In the genomic region with DNA sequence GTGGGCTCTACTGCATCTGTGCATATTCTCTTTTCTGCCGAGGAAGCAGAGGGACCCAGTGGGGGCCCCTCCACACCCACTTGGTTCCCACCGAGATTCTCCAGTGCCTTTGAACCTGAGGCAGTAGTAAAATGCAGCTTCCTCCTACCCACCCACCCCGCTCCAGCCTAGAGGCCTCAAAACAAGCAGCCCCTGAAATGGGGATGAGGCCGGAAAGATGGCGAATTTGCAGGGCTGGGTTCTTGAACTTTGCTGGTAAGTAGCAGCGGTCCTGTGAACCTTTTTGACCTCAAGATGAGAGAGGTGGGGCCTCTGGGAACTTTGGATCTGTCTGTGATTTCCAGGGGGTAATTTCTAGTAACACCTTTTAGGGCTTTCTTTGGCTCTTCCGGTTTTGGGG, we compare ENCODE assay signal across 11 cellular contexts. TPM values are rescaled to one million over a fixed set of nuclear protein-coding genes. Genes with fewer than 3 reads are reported as not detected.
A peak's percentile ranks its signal among the peaks of the same experiment; 100 is the strongest.
DNase-seq lines count a peak whose midpoint lies in the region; ATAC-seq and TF ChIP-seq lines count a peak whose summit lies in the region.
"Had no signal": no experiment of that assay in that cellular context is flagged by ENCODE, and none has a peak within 500 bp of the region (broad histone marks: within the 10 kb centered on the region; RNA-seq: fewer than 3 reads in every experiment).

No MANE protein-coding gene starts in this region.

- H3K27ac ChIP-seq in HEK293 (ENCODE audit: extremely low read depth, low read depth, low read length) (peak overlapping the region; percentile 57), right lobe of liver (peak overlapping the region; percentile 47 to 84 (median 63))

- no peaks in the 10 kb centered on the region for H3K9me3 Mint-ChIP-seq in MCF 10A (ENCODE audit: unreplicated experiment)
- H3K9me3 Mint-ChIP-seq in stimulated activated effector memory CD8-positive, alpha-beta T cell treated with anti-CD3 and anti-CD28 coated beads, Interleukin-12 subunit alpha, Interleukin-12 subunit beta, amount 100 ng/mL, for 72 hours = no peaks in the 10 kb centered on the region

- H3K27ac Mint-ChIP-seq in MCF 10A (ENCODE audit: low read depth, unreplicated experiment) = peak overlapping the region; percentile 97
- H3K27ac Mint-ChIP-seq in stimulated activated effector memory CD8-positive, alpha-beta T cell treated with anti-CD3 and anti-CD28 coated beads, Interleukin-12 subunit alpha, Interleukin-12 subunit beta, amount 100 ng/mL, for 72 hours = peak overlapping the region; percentile 92

- H3K4me3 Mint-ChIP-seq in MCF 10A (ENCODE audit: unreplicated experiment) = no peak overlapping the region
- no peak overlapping the region for H3K4me3 Mint-ChIP-seq in stimulated activated effector memory CD8-positive, alpha-beta T cell treated with anti-CD3 and anti-CD28 coated beads, Interleukin-12 subunit alpha, Interleukin-12 subunit beta, amount 100 ng/mL, for 72 hours

- no peaks in the 10 kb centered on the region for H3K27me3 Mint-ChIP-seq in MCF 10A (ENCODE audit: insufficient read depth, unreplicated experiment)

- H3K4me1 ChIP-seq in HEK293 (ENCODE audit: control insufficient read depth, insufficient read depth, low read length) = peaks cover 16% of the 10 kb centered on the region
- peaks cover 0 to 52% (median 24%) of the 10 kb centered on the region in 4 donors for H3K4me1 ChIP-seq in right lobe of liver

- peaks cover 82% of the 10 kb centered on the region for H3K4me1 Mint-ChIP-seq in MCF 10A (ENCODE audit: insufficient read depth, unreplicated experiment)
- H3K4me1 Mint-ChIP-seq in stimulated activated effector memory CD8-positive, alpha-beta T cell treated with anti-CD3 and anti-CD28 coated beads, Interleukin-12 subunit alpha, Interleukin-12 subunit beta, amount 100 ng/mL, for 72 hours = peaks cover 99% of the 10 kb centered on the region

- WGBS in right lobe of liver (ENCODE audit: insufficient coverage, low coverage, low lambda C conversion rate, missing lambda C conversion rate) = 67% methylated on average over 7 of the region's 7 CpGs

- TF ChIP-seq POLR2A in right lobe of liver (IDR thresholded peaks at IDR 0.05) = no peak

- no peaks in the 10 kb centered on the region for H3K36me3 ChIP-seq in HEK293 (ENCODE audit: control insufficient read depth in 2 of 2, insufficient read depth in 1 of 2, low read length in 2 of 2)
- H3K36me3 ChIP-seq in right lobe of liver = no peaks in the 10 kb centered on the region

- H3K27me3 ChIP-seq in right lobe of liver = no peaks in the 10 kb centered on the region

- TF ChIP-seq CTCF in HEK293 (tag by site-specific recombination; IDR thresholded peaks at IDR 0.05) = no peak
- TF ChIP-seq CTCF in MCF 10A (IDR thresholded peaks at IDR 0.05; ENCODE audit: unreplicated experiment) = no peak
- no peak for TF ChIP-seq CTCF in right lobe of liver (IDR thresholded peaks at IDR 0.05)

- ATAC-seq in right lobe of liver (no peak), GM18873 (IDR thresholded peaks at IDR 0.05; ENCODE audit: low FRiP score, unreplicated experiment) (no peak)
- ATAC-seq in stimulated activated effector memory CD8-positive, alpha-beta T cell treated with anti-CD3 and anti-CD28 coated beads, Interleukin-12 subunit alpha, Interleukin-12 subunit beta, amount 100 ng/mL, for 72 hours = no peak

- POLR2A ChIA-PET in HEK293 (lab: Yijun Ruan, JAX) = interaction anchor here (0.8 to 1.2 kb wide), 4 partner anchors 10 to 331 kb away, joined by 3 to 11 read pairs (median 4); a partner anchor contains a TSS
- POLR2A ChIA-PET in MCF 10A (lab: Yijun Ruan, JAX) = interaction anchor here (0.6 to 15.5 kb wide), 14 partner anchors 8 to 900 kb away, joined by 3 to 283 read pairs (median 4); a partner anchor contains a TSS

- H3K4me3 ChIP-seq in HEK293 (ENCODE audit: low read depth, low read length) (no peak overlapping the region), right lobe of liver (no peak overlapping the region)

- CTCF ChIA-PET in HEK293 (lab: Yijun Ruan, JAX) (interaction anchor here (1.0 kb wide), 1 partner anchor 42 kb away, joined by 6 read pairs; no protein-coding TSS in a partner anchor), MCF 10A (lab: Yijun Ruan, JAX) (interaction anchor here (1.0 to 2.2 kb wide), 3 partner anchors 11 to 49 kb away, joined by 4 to 6 read pairs (median 5); no protein-coding TSS in a partner anchor)

- DNase-seq in MCF 10A (ENCODE audit: unreplicated experiment) (no peak), right lobe of liver (no peak), ACHN (no peak), NCI-H1930 (lab: John Stamatoyannopoulos, UW) (no peak), cardiac septum (ENCODE audit: low spot score) (no peak)
- no peak for DNase-seq in stimulated activated effector memory CD8-positive, alpha-beta T cell treated with anti-CD3 and anti-CD28 coated beads, Interleukin-12 subunit alpha, Interleukin-12 subunit beta, amount 100 ng/mL, for 72 hours (ENCODE audit: low spot score in 2 of 2)
- DNase-seq: activated CD4-positive, alpha-beta T cell treated with anti-CD3 and anti-CD28 coated beads for 4 hours; Kasumi-1; NCI-H187 treated with DMSO at 0.1 percent for 48 hours had no signal

- BruUV-seq in MCF 10A (replicated peaks; lab: Mats Ljungman, UMichigan) = no TSS peak

- peaks cover 8% of the 10 kb centered on the region for H3K36me3 Mint-ChIP-seq in MCF 10A (ENCODE audit: insufficient read depth, unreplicated experiment)
- peaks cover 7% of the 10 kb centered on the region for H3K36me3 Mint-ChIP-seq in stimulated activated effector memory CD8-positive, alpha-beta T cell treated with anti-CD3 and anti-CD28 coated beads, Interleukin-12 subunit alpha, Interleukin-12 subunit beta, amount 100 ng/mL, for 72 hours

- intact Hi-C loops in MCF 10A (cut with micrococcal nuclease) = no loop called here
- intact Hi-C loops in right lobe of liver (cut with DNase I) = no loop called here
- intact Hi-C loops in cardiac septum (cut with DNase I) = no loop called here

- no peaks in the 10 kb centered on the region for H3K9me3 ChIP-seq in HEK293 (ENCODE audit: control insufficient read depth, insufficient read depth, low read depth, low read length)
- H3K9me3 ChIP-seq in right lobe of liver = no peaks in the 10 kb centered on the region

- in situ Hi-C loops in ACHN (cut with HindIII; ENCODE audit: low pct_ligation_motif_present, low pct_unique_long_range_greater_than_20kb, low sequenced_read_pairs) = no loop called here

TF ChIP-seq in HEK293, 187 proteins besides CTCF, POLR2A, EP300 and RAD21 (continues in another document):
- TF ChIP-seq ZNF530 (tag by site-specific recombination; IDR thresholded peaks at IDR 0.05; ENCODE audit: low read depth) (no peak), ZNF248 (tag by site-specific recombination; IDR thresholded peaks at IDR 0.05) (no peak), GLIS2 (tag by site-specific recombination; IDR thresholded peaks at IDR 0.05) (no peak), ZBTB17 (tag by site-specific recombination; IDR thresholded peaks at IDR 0.05) (no peak)
- TF ChIP-seq, protein P1, sequence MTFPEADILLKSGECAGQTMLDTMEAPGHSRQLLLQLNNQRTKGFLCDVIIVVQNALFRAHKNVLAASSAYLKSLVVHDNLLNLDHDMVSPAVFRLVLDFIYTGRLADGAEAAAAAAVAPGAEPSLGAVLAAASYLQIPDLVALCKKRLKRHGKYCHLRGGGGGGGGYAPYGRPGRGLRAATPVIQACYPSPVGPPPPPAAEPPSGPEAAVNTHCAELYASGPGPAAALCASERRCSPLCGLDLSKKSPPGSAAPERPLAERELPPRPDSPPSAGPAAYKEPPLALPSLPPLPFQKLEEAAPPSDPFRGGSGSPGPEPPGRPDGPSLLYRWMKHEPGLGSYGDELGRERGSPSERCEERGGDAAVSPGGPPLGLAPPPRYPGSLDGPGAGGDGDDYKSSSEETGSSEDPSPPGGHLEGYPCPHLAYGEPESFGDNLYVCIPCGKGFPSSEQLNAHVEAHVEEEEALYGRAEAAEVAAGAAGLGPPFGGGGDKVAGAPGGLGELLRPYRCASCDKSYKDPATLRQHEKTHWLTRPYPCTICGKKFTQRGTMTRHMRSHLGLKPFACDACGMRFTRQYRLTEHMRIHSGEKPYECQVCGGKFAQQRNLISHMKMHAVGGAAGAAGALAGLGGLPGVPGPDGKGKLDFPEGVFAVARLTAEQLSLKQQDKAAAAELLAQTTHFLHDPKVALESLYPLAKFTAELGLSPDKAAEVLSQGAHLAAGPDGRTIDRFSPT (tag by site-specific recombination; IDR thresholded peaks at IDR 0.05) = no peak
- TF ChIP-seq, protein P2, sequence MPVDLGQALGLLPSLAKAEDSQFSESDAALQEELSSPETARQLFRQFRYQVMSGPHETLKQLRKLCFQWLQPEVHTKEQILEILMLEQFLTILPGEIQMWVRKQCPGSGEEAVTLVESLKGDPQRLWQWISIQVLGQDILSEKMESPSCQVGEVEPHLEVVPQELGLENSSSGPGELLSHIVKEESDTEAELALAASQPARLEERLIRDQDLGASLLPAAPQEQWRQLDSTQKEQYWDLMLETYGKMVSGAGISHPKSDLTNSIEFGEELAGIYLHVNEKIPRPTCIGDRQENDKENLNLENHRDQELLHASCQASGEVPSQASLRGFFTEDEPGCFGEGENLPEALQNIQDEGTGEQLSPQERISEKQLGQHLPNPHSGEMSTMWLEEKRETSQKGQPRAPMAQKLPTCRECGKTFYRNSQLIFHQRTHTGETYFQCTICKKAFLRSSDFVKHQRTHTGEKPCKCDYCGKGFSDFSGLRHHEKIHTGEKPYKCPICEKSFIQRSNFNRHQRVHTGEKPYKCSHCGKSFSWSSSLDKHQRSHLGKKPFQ (tag by site-specific recombination; IDR thresholded peaks at IDR 0.05) = no peak
- TF ChIP-seq, protein P3, sequence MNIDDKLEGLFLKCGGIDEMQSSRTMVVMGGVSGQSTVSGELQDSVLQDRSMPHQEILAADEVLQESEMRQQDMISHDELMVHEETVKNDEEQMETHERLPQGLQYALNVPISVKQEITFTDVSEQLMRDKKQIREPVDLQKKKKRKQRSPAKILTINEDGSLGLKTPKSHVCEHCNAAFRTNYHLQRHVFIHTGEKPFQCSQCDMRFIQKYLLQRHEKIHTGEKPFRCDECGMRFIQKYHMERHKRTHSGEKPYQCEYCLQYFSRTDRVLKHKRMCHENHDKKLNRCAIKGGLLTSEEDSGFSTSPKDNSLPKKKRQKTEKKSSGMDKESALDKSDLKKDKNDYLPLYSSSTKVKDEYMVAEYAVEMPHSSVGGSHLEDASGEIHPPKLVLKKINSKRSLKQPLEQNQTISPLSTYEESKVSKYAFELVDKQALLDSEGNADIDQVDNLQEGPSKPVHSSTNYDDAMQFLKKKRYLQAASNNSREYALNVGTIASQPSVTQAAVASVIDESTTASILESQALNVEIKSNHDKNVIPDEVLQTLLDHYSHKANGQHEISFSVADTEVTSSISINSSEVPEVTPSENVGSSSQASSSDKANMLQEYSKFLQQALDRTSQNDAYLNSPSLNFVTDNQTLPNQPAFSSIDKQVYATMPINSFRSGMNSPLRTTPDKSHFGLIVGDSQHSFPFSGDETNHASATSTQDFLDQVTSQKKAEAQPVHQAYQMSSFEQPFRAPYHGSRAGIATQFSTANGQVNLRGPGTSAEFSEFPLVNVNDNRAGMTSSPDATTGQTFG (tag by site-specific recombination; IDR thresholded peaks at IDR 0.05; ENCODE audit: borderline replicate concordance) = no peak

RNA-seq across cellular contexts. Expression of a gene that starts 15.4 kb away (rescaled TPM):
- total RNA-seq in MCF 10A (2022) (52.9 and 72.8 TPM in 2 replicates), right lobe of liver (10 to 100 TPM; 25.4 to 49.1 (median 28.0) TPM), cardiac septum (22.5 TPM)
